ENCODE assay signal across 12 cellular contexts in genomic region chr5:62538017-62538942, GRCh38. TPM values are rescaled to one million over a fixed set of nuclear protein-coding genes. Genes with fewer than 3 reads are reported as not detected.
DNase-seq lines count a peak whose midpoint lies in the region; ATAC-seq, FAIRE-seq and TF ChIP-seq lines count a peak whose summit lies in the region.
"Had no signal": no experiment of that assay in that cellular context is flagged by ENCODE, and none has a peak within 500 bp of the region (broad histone marks: within the 10 kb centered on the region; RNA-seq: fewer than 3 reads in every experiment).

No MANE protein-coding gene starts in this region.

- no peak overlapping the region for H3K9ac ChIP-seq in HepG2 (ENCODE audit: insufficient read depth, low read depth, low read length)

- H3K36me3 ChIP-seq in HepG2 (replicated peaks in 1 of 2; ENCODE audit: control insufficient read depth in 1 of 2, insufficient read depth in 2 of 2, low read length in 2 of 2) (peaks cover 3 to 16% of the 10 kb centered on the region in 2 experiments; a peak in 2 of 5 replicates), right lobe of liver (peaks cover 0 to 2% (median 0%) of the 10 kb centered on the region in 4 donors)

- H3K4me3 ChIP-seq in HepG2 (replicated peaks in 1 of 3; ENCODE audit: insufficient read depth in 1 of 3, low read depth in 2 of 3, low read length in 3 of 3), result no peak overlapping the region
- no peak overlapping the region for H3K4me3 ChIP-seq in right lobe of liver
- H3K4me3 ChIP-seq in epithelial cell of esophagus (ENCODE audit: low read length), result no peak overlapping the region

- H3K36me3 Mint-ChIP-seq in stimulated activated naive CD8-positive, alpha-beta T cell treated with anti-CD3 and anti-CD28 coated beads, Interleukin-15, Interleukin-2, amounts not matched to agents 100 ng/mL and 50 ng/mL, for 24 hours (ENCODE audit: low read depth), result peaks cover 41% of the 10 kb centered on the region
- H3K36me3 Mint-ChIP-seq in osteocyte (ENCODE audit: unreplicated experiment), result peaks cover 2% of the 10 kb centered on the region

- CTCF ChIA-PET in HepG2 (lab: Yijun Ruan, JAX; ENCODE audit: low intra/inter-chr PET ratio, low total read pairs), result no interaction called here

- FAIRE-seq in HepG2 (lab: Jason Lieb, UNC), result no peak
- FAIRE-seq: TTC549 had no signal

- H3K4me3 Mint-ChIP-seq in stimulated activated naive CD8-positive, alpha-beta T cell treated with anti-CD3 and anti-CD28 coated beads, Interleukin-15, Interleukin-2, amounts not matched to agents 100 ng/mL and 50 ng/mL, for 24 hours, result no peak overlapping the region
- no peak overlapping the region for H3K4me3 Mint-ChIP-seq in osteocyte (ENCODE audit: unreplicated experiment)
- H3K4me3 Mint-ChIP-seq: CD8-positive, alpha-beta memory T cell; dendritic cell treated with granulocyte-macrophage colony-stimulating factor and Interleukin-4, amounts not matched to agents 40 ng/mL and 50 ng/mL, for 4 days had no signal

- H2AFZ ChIP-seq in HepG2 (ENCODE audit: low read length), result no peak overlapping the region

- H3K27ac ChIP-seq in HepG2 (ENCODE audit: extremely low read length, insufficient read depth, low read length), result no peak overlapping the region
- no peak overlapping the region for H3K27ac ChIP-seq in right lobe of liver

- no peak overlapping the region for H3K4me2 ChIP-seq in HepG2 (ENCODE audit: low read depth, low read length)

- TF ChIP-seq EP300 in HepG2 (IDR thresholded peaks at IDR 0.05; ENCODE audit: low read depth in 2 of 2, low read length in 2 of 2), result no peak
- TF ChIP-seq EP300 in HepG2 (CRISPR knock-in tag; IDR thresholded peaks at IDR 0.05; ENCODE audit: borderline replicate concordance), result no peak

- intact Hi-C loops in HepG2 (cut with micrococcal nuclease; ENCODE audit: unreplicated experiment), result loop anchor here (10.0 kb wide), 1 partner anchor 237 kb away; no protein-coding TSS in a partner anchor
- intact Hi-C loops in right lobe of liver (cut with DNase I), result no loop called here

- H3K4me1 ChIP-seq in HepG2 (ENCODE audit: insufficient read depth, low read length) (no peaks in the 10 kb centered on the region), right lobe of liver (no peaks in the 10 kb centered on the region)

- WGBS in HepG2 (ENCODE audit: low lambda C conversion rate), result 84% methylated on average over 9 of the region's 9 CpGs
- 90% methylated on average over 9 of the region's 9 CpGs for WGBS in right lobe of liver (ENCODE audit: insufficient coverage, low coverage, low lambda C conversion rate, missing lambda C conversion rate)

- H3K9me3 ChIP-seq in HepG2 (ENCODE audit: low read length), result no peaks in the 10 kb centered on the region
- H3K9me3 ChIP-seq in right lobe of liver, result no peaks in the 10 kb centered on the region

- in situ Hi-C loops in HepG2 (cut with HindIII; ENCODE audit: extremely low pct_ligation_motif_present, low pct_unique_long_range_greater_than_20kb), result no loop called here

- DNase-seq in HepG2 (ENCODE audit: low spot score), result peak; percentile 28
- no peak for DNase-seq in right lobe of liver
- peak; percentile 74 for DNase-seq in NCI-H226
- DNase-seq in epithelial cell of esophagus (ENCODE audit: low read depth), result peak; percentile 84
- DNase-seq in osteocyte (ENCODE audit: extremely low spot score, unreplicated experiment), result no peak
- no peak for DNase-seq in HPDE6-E6E7 (ENCODE audit: extremely low spot score)
- DNase-seq: CD8-positive, alpha-beta memory T cell; NCI-H1092 treated with DMSO at 0.1 percent for 48 hours had no signal

- H3K79me2 ChIP-seq in HepG2 (ENCODE audit: insufficient read depth, low read length), result no peaks in the 10 kb centered on the region

- TF ChIP-seq CTCF in HepG2 (CRISPR knock-in tag; IDR thresholded peaks at IDR 0.05) (no peak), right lobe of liver (IDR thresholded peaks at IDR 0.05) (no peak), epithelial cell of esophagus (IDR thresholded peaks at IDR 0.05; ENCODE audit: insufficient read depth, low read depth, low read length, missing control alignments) (no peak), osteocyte (IDR thresholded peaks at IDR 0.05) (no peak)

- TF ChIP-seq POLR2A in HepG2 (IDR thresholded peaks at IDR 0.05; ENCODE audit: insufficient read depth in 1 of 2, low read depth in 2 of 2, low read length in 2 of 2) (no peak), right lobe of liver (IDR thresholded peaks at IDR 0.05) (no peak)

- peak overlapping the region; percentile 59 for H3K27ac Mint-ChIP-seq in stimulated activated naive CD8-positive, alpha-beta T cell treated with anti-CD3 and anti-CD28 coated beads, Interleukin-15, Interleukin-2, amounts not matched to agents 100 ng/mL and 50 ng/mL, for 24 hours
- H3K27ac Mint-ChIP-seq in osteocyte (ENCODE audit: unreplicated experiment), result no peak overlapping the region
- H3K27ac Mint-ChIP-seq: dendritic cell treated with granulocyte-macrophage colony-stimulating factor and Interleukin-4, amounts not matched to agents 40 ng/mL and 50 ng/mL, for 4 days had no signal

- H3K4me1 Mint-ChIP-seq in stimulated activated naive CD8-positive, alpha-beta T cell treated with anti-CD3 and anti-CD28 coated beads, Interleukin-15, Interleukin-2, amounts not matched to agents 100 ng/mL and 50 ng/mL, for 24 hours (ENCODE audit: low read depth), result peaks cover 10% of the 10 kb centered on the region
- H3K4me1 Mint-ChIP-seq in osteocyte (ENCODE audit: unreplicated experiment), result no peaks in the 10 kb centered on the region
- H3K4me1 Mint-ChIP-seq: CD8-positive, alpha-beta memory T cell had no signal

- H3K27me3 Mint-ChIP-seq in stimulated activated naive CD8-positive, alpha-beta T cell treated with anti-CD3 and anti-CD28 coated beads, Interleukin-15, Interleukin-2, amounts not matched to agents 100 ng/mL and 50 ng/mL, for 24 hours, result no peaks in the 10 kb centered on the region
- no peaks in the 10 kb centered on the region for H3K27me3 Mint-ChIP-seq in osteocyte (ENCODE audit: unreplicated experiment)
- H3K27me3 Mint-ChIP-seq: CD8-positive, alpha-beta memory T cell; dendritic cell treated with granulocyte-macrophage colony-stimulating factor and Interleukin-4, amounts not matched to agents 40 ng/mL and 50 ng/mL, for 4 days had no signal

- POLR2A ChIA-PET in HepG2 (lab: Yijun Ruan, JAX), result no interaction called here

- no peaks in the 10 kb centered on the region for H4K20me1 ChIP-seq in HepG2 (ENCODE audit: insufficient read depth, low read length)

- no peaks in the 10 kb centered on the region for H3K9me3 Mint-ChIP-seq in stimulated activated naive CD8-positive, alpha-beta T cell treated with anti-CD3 and anti-CD28 coated beads, Interleukin-15, Interleukin-2, amounts not matched to agents 100 ng/mL and 50 ng/mL, for 24 hours
- H3K9me3 Mint-ChIP-seq in osteocyte (ENCODE audit: unreplicated experiment), result no peaks in the 10 kb centered on the region
- H3K9me3 Mint-ChIP-seq: CD8-positive, alpha-beta memory T cell; dendritic cell treated with granulocyte-macrophage colony-stimulating factor and Interleukin-4, amounts not matched to agents 40 ng/mL and 50 ng/mL, for 4 days had no signal

- H3K27me3 ChIP-seq in HepG2 (ENCODE audit: control insufficient read depth in 1 of 2, insufficient read depth in 2 of 2, low read length in 2 of 2) (no peaks in the 10 kb centered on the region; a peak in 1 of 5 replicates), right lobe of liver (no peaks in the 10 kb centered on the region)

- no peak for TF ChIP-seq RAD21 in HepG2 (CRISPR knock-in tag; IDR thresholded peaks at IDR 0.05)

- BruUV-seq in HepG2 (replicated peaks; lab: Mats Ljungman, UMichigan), result no TSS peak

- ATAC-seq in HepG2 (no peak), right lobe of liver (no peak), HG02571 (IDR thresholded peaks at IDR 0.05; ENCODE audit: unreplicated experiment) (no peak)

TF ChIP-seq in HepG2, 621 proteins besides CTCF, POLR2A, EP300 and RAD21:
- TF ChIP-seq ZNF3 (CRISPR knock-in tag; IDR thresholded peaks at IDR 0.05), result no peak
- TF ChIP-seq HOMEZ (CRISPR knock-in tag; IDR thresholded peaks at IDR 0.05; ENCODE audit: low read depth), result peak; percentile 11; the same call in 1 of the 2 replicates

RNA-seq across cellular contexts. Expression of gene LRRC70, which starts 40.3 kb away (rescaled TPM):
- total RNA-seq in HepG2 (2016; rRNA removed; fragmentation: Illumina TruSeq; extraction: Trizol) (0.31 and 0.71 TPM in 2 replicates), right lobe of liver (1 to 10 TPM in 4 of 6 experiments, under 1 TPM in 2; 0.37 to 1.7 (median 1.1) TPM), osteocyte (0.73 and 1.6 TPM in 2 replicates)
- 0.35 TPM in 1 of 2 replicates, not detected in the other for total RNA-seq in HepG2 (2016; cell fraction: cytosol; rRNA removed; fragmentation: Illumina TruSeq; extraction: Trizol; ENCODE audit: low read depth)
- total RNA-seq in HepG2 (2016; cell fraction: insoluble cytoplasmic fraction; rRNA removed; fragmentation: Illumina TruSeq; extraction: Trizol), result 0.40 and 0.69 TPM in 2 replicates
- total RNA-seq in HepG2 (2016; cell fraction: membrane; rRNA removed; fragmentation: Illumina TruSeq; extraction: Trizol), result 0.10 and 0.12 TPM in 2 replicates
- 9.5 and 9.6 TPM in 2 replicates for total RNA-seq in HepG2 (2016; cell fraction: nucleus; rRNA removed; fragmentation: Illumina TruSeq; extraction: Trizol)
- 0.05 and 0.43 TPM in 2 replicates for polyA plus RNA-seq in HepG2 (2011; rRNA removed)
- polyA plus RNA-seq in HepG2 (2011; cell fraction: cytosol; rRNA removed), result 0.05 TPM in 2 replicates
- polyA plus RNA-seq in HepG2 (2011; cell fraction: nucleus; rRNA removed), result 0.66 and 0.81 TPM in 2 replicates
- polyA plus RNA-seq in HepG2 (2012), result 0.08 and 0.46 TPM in 2 replicates
- not detected in 2 replicates for polyA plus RNA-seq in HepG2 (2016; cell fraction: cytosol; fragmentation: Illumina TruSeq; extraction: Trizol; ENCODE audit: low read depth)
- 0.53 and 0.57 TPM in 2 replicates for polyA plus RNA-seq in HepG2 (2016; cell fraction: insoluble cytoplasmic fraction; fragmentation: Illumina TruSeq; extraction: Trizol; ENCODE audit: low read depth)
- not detected in 2 replicates for polyA plus RNA-seq in HepG2 (2016; cell fraction: membrane; fragmentation: Illumina TruSeq; extraction: Trizol; ENCODE audit: low read depth)
- 2.7 and 2.8 TPM in 2 replicates for polyA plus RNA-seq in HepG2 (2016; cell fraction: nucleus; fragmentation: Illumina TruSeq; extraction: Trizol; ENCODE audit: insufficient read depth, low read depth)
- polyA minus RNA-seq in HepG2 (2011; rRNA and poly(A)+ RNA removed; ENCODE audit: low replicate concordance), result 0.94 and 1.7 TPM in 2 replicates
- polyA minus RNA-seq in HepG2 (2011; cell fraction: cytosol; rRNA and poly(A)+ RNA removed), result not detected in 2 replicates
- polyA minus RNA-seq in HepG2 (2011; cell fraction: nucleus; rRNA and poly(A)+ RNA removed), result 11.4 and 14.0 TPM in 2 replicates

Comparison
In these comparisons a context has a peak if more than half of its experiments do, and no peak if none do; other contexts are left out.
1. DNase-seq: peak in HepG2 (single experiment), NCI-H226 (single experiment) and epithelial cell of esophagus (single experiment); none in right lobe of liver (0 of 3), osteocyte (single experiment) and HPDE6-E6E7 (single experiment).